ENCODE assay signal across 30 cellular contexts in the genomic region with DNA sequence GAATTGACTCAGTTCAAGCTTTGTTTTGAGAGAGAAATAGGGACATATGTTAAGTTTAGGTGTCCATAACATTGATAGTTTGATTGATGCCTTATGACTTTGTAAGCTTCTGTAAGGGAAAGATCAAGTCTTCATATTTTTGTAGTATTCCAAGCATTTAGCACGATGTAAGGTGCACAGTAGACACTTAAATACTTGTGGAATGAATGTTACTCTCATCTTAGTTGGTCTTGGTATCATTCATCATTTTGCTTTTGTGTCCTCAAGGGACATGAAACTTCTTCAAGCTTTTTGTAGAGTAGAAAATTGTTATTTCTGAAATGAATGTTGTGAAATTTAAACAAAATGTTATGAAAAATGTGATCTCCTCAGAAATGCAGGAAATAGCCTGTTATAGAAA.
"Had no signal": no experiment of that assay in that cellular context is flagged by ENCODE, and none has a peak within 500 bp of the region (broad histone marks: within the 10 kb centered on the region; RNA-seq: fewer than 3 reads in every experiment).

No MANE protein-coding gene starts in this region.

- DNase-seq: activated B cell treated with CpG ODN at 0.5 μM for 24 hours; activated CD4-positive, alpha-beta memory T cell treated with anti-CD3 and anti-CD28 coated beads, Interleukin-2, amount 10 ng/mL, durations not matched to agents 7 days and 5 days; activated CD4-positive, alpha-beta T cell treated with anti-CD3 and anti-CD28 coated beads, Interleukin-2, amount 10 ng/mL, durations not matched to agents 7 days and 5 days; activated CD4-positive, alpha-beta T cell treated with anti-CD3 and anti-CD28 coated beads, Interleukin-2, amount 50 U/mL, for 4 hours; activated CD8-positive, alpha-beta memory T cell treated with anti-CD3 and anti-CD28 coated beads, Interleukin-2, amount 50 U/mL, for 48 hours; activated effector memory CD4-positive, alpha-beta T cell treated with anti-CD3 and anti-CD28 coated beads, Interleukin-2, amount 50 U/mL, for 16 hours; activated naive CD4-positive, alpha-beta T cell treated with anti-CD3 and anti-CD28 coated beads for 36 hours; activated naive CD8-positive, alpha-beta T cell treated with anti-CD3 and anti-CD28 coated beads for 36 hours; activated naive CD8-positive, alpha-beta T cell treated with anti-CD3 and anti-CD28 coated beads, Interleukin-2, amount 50 U/mL, for 24 hours; activated T-cell treated with anti-CD3 and anti-CD28 coated beads for 4 hours; activated T-cell treated with anti-CD3 and anti-CD28 coated beads, Interleukin-2, amount 50 U/mL, for 4 hours; adrenal gland; amygdala; central memory CD4-positive, alpha-beta T cell; cerebellar nuclear complex; colonic mucosa; effector CD8-positive, alpha-beta T cell; erythroblast; foreskin melanocyte; heart right ventricle; T-helper 1 cell; T-helper 17 cell; T1000; WERI-Rb-1 had no signal

- H3K4me3 Mint-ChIP-seq: activated B cell treated with CpG ODN at 0.5 μM for 24 hours; activated CD4-positive, alpha-beta memory T cell treated with anti-CD3 and anti-CD28 coated beads, Interleukin-2, amount 10 ng/mL, durations not matched to agents 7 days and 5 days; activated CD4-positive, alpha-beta T cell treated with anti-CD3 and anti-CD28 coated beads, Interleukin-2, amount 10 ng/mL, durations not matched to agents 7 days and 5 days; activated naive CD4-positive, alpha-beta T cell treated with anti-CD3 and anti-CD28 coated beads for 36 hours; activated naive CD4-positive, alpha-beta T cell treated with anti-CD3 and anti-CD28 coated beads, Interleukin-2, amount 50 U/mL, for 24 hours; activated naive CD8-positive, alpha-beta T cell treated with anti-CD3 and anti-CD28 coated beads for 36 hours; activated naive CD8-positive, alpha-beta T cell treated with anti-CD3 and anti-CD28 coated beads, Interleukin-2, amount 50 U/mL, for 24 hours; activated T-cell treated with anti-CD3 and anti-CD28 coated beads, Interleukin-2, amount 50 U/mL, for 4 hours; brain; T-helper 17 cell; T-helper 2 cell treated with Interferon-gamma antibody and Interleukin-4, amounts not matched to agents 5 μg/mL and 100 μg/mL, for 36 hours had no signal

- H3K27me3 Mint-ChIP-seq: activated B cell treated with CpG ODN at 0.5 μM for 24 hours; activated CD4-positive, alpha-beta memory T cell treated with anti-CD3 and anti-CD28 coated beads, Interleukin-2, amount 10 ng/mL, durations not matched to agents 7 days and 5 days; activated CD4-positive, alpha-beta T cell treated with anti-CD3 and anti-CD28 coated beads, Interleukin-2, amount 10 ng/mL, durations not matched to agents 7 days and 5 days; activated naive CD4-positive, alpha-beta T cell treated with anti-CD3 and anti-CD28 coated beads, Interleukin-2, amount 50 U/mL, for 24 hours; activated naive CD8-positive, alpha-beta T cell treated with anti-CD3 and anti-CD28 coated beads for 36 hours; activated naive CD8-positive, alpha-beta T cell treated with anti-CD3 and anti-CD28 coated beads, Interleukin-2, amount 50 U/mL, for 24 hours; brain; T-helper 17 cell had no signal

- H3K27ac Mint-ChIP-seq: activated B cell treated with CpG ODN at 0.5 μM for 24 hours; activated CD4-positive, alpha-beta memory T cell treated with anti-CD3 and anti-CD28 coated beads, Interleukin-2, amount 10 ng/mL, durations not matched to agents 7 days and 5 days; activated naive CD4-positive, alpha-beta T cell treated with anti-CD3 and anti-CD28 coated beads for 36 hours; activated naive CD4-positive, alpha-beta T cell treated with anti-CD3 and anti-CD28 coated beads, Interleukin-2, amount 50 U/mL, for 24 hours; activated naive CD8-positive, alpha-beta T cell treated with anti-CD3 and anti-CD28 coated beads for 36 hours; activated naive CD8-positive, alpha-beta T cell treated with anti-CD3 and anti-CD28 coated beads, Interleukin-2, amount 50 U/mL, for 24 hours; activated T-helper 2 cell treated with anti-CD3 and anti-CD28 coated beads, Interferon-gamma antibody, Interleukin-2, Interleukin-4, amounts not matched to agents 10 μg/mL and 5 μg/mL and 100 μg/mL, durations not matched to agents 14 hours and 24 hours and 36 hours; brain; T-helper 17 cell; T-helper 2 cell treated with Interferon-gamma antibody and Interleukin-4, amounts not matched to agents 5 μg/mL and 100 μg/mL, for 36 hours had no signal

- ATAC-seq: activated CD4-positive, CD25-positive, alpha-beta regulatory T cell treated with anti-CD3 and anti-CD28 coated beads, Interleukin-2, amount 50 U/mL, for 24 hours; activated naive CD8-positive, alpha-beta T cell treated with anti-CD3 and anti-CD28 coated beads, Interleukin-2, amount 50 U/mL, for 24 hours; activated T-cell treated with anti-CD3 and anti-CD28 coated beads, Interleukin-2, amount 50 U/mL, for 4 hours; gastroesophageal sphincter; heart right ventricle; T-helper 17 cell had no signal

- H3K9me3 Mint-ChIP-seq: activated naive CD4-positive, alpha-beta T cell treated with anti-CD3 and anti-CD28 coated beads, Interleukin-2, amount 50 U/mL, for 24 hours; activated T-cell treated with anti-CD3 and anti-CD28 coated beads, Interleukin-2, amount 50 U/mL, for 4 hours had no signal
